1 cellular context compared by ENCODE assay signal in genomic region chr15:35209838-35210237, GRCh38.
TF ChIP-seq lines count a peak whose summit lies in the region.

No MANE protein-coding gene starts in this region.

TF ChIP-seq in liver, 16 proteins besides CTCF, POLR2A, EP300 and RAD21 (continued from another document):
- peak; percentile 73 for TF ChIP-seq SP1 (IDR thresholded peaks at IDR 0.05)
- peak; percentile 92 for TF ChIP-seq MAX (IDR thresholded peaks at IDR 0.05)
